8 cellular contexts compared by ENCODE assay signal in the genomic region with DNA sequence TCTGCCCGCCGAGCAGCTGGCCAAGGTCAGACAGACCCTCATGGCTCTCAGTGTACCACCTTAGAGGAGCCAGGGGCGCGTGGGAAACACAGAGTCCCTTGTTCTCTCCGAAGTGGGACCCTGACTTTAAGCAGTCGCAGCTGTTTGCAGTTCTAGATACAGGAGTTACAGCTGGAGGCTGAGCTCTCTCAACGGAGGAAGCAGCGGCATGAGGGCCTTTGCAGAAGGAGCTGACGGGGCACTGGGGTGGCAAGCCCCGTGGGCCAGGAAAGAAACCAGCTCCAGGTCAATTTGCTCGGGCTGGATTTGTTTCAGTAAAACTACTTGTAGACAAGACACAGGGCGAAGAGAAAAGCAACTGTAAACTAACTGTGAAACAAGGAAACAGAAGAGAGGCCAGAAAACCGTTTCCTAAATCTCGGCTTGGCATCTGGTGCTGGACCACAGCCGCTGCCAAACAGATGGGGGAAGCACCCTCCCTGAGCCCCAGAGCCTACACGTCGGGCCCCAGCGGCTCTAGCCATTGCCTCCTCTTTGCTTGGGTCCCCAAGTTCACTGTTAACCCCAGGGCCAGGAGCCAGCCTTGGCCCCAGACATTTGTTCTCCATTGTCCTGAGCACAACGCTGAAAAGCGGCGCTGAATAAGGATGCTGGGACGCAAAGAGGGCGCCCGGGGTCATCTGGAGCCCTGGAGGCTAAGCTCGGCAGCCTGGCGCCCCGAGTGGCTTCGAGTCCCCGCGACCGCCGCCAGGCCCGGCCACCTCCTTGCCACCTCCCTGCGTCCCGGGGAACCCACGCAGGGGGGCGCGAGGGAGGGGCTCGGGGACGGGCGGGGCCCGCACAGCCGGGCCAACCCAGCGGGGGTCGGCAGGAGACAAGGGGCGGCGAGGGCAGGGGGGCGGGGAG. TPM values are rescaled to one million over a fixed set of nuclear protein-coding genes. Genes with fewer than 3 reads are reported as not detected.
A peak's percentile ranks its signal among the peaks of the same experiment; 100 is the strongest.
DNase-seq lines count a peak whose midpoint lies in the region; ATAC-seq and TF ChIP-seq lines count a peak whose summit lies in the region.

No MANE protein-coding gene starts in this region.

- CTCF ChIA-PET in WTC11 (lab: Charles Lee) = interaction anchor here (0.9 to 2.0 kb wide), 9 partner anchors 10 to 223 kb away, joined by 3 to 12 read pairs (median 4); a partner anchor contains a TSS

- in situ Hi-C loops in GM13977 (cut with MboI; ENCODE audit: low pct_unique_long_range_greater_than_20kb, low sequenced_read_pairs, unreplicated experiment) = no loop called here

- DNase-seq in stimulated activated CD4-positive, alpha-beta T cell treated with anti-CD3 and anti-CD28 coated beads, Interleukin-15, amount 100 ng/mL, for 24 hours = peak; percentile 47
- DNase-seq in stimulated activated CD4-positive, alpha-beta T cell treated with anti-CD3 and anti-CD28 coated beads, Interleukin-2, amount 100 ng/mL, for 48 hours = no peak
- DNase-seq in WTC11 (ENCODE audit: low spot score) (peak; percentile 47), nephron progenitor cell (peak; percentile 56), iPS-NIHi7 (ENCODE audit: extremely low spot score) (no peak), GM13977 (ENCODE audit: low spot score) (no peak)

- H3K4me3 Mint-ChIP-seq in WTC11 (peak overlapping the region; percentile 70), nephron progenitor cell (peak overlapping the region; percentile 80)

- H3K27me3 ChIP-seq in esophagus (ENCODE audit: control insufficient read depth in 1 of 2, insufficient read depth in 2 of 2, low read length in 2 of 2) = no peaks in the 10 kb centered on the region

- peak overlapping the region; percentile 91 to 94 for H3K27ac ChIP-seq in esophagus (ENCODE audit: low read depth in 2 of 2, low read length in 1 of 2)

- WGBS in esophagus, 2 donors = 13 to 14% methylated on average over 41 to 48 of the region's 48 CpGs

- POLR2A ChIA-PET in WTC11 (lab: Charles Lee) = interaction anchor here (1.3 to 2.1 kb wide), 2 partner anchors 12 to 21 kb away, joined by 7 to 9 read pairs; a partner anchor contains a TSS

- H3K36me3 ChIP-seq in esophagus (ENCODE audit: control insufficient read depth in 2 of 2, insufficient read depth in 2 of 2, low read length in 1 of 2) = no peaks in the 10 kb centered on the region

- TF ChIP-seq CTCF in WTC11 (IDR thresholded peaks at IDR 0.05) (no peak), nephron progenitor cell (IDR thresholded peaks at IDR 0.05) (no peak), GM13977 (IDR thresholded peaks at IDR 0.05; ENCODE audit: extremely low read depth, insufficient read depth, missing control alignments) (no peak)

- H3K27me3 Mint-ChIP-seq in WTC11 (ENCODE audit: low read depth) = no peaks in the 10 kb centered on the region; the same call in 1 of the 2 replicates
- peaks cover 22% of the 10 kb centered on the region for H3K27me3 Mint-ChIP-seq in nephron progenitor cell (ENCODE audit: low read depth, poor library complexity)

- H3K9me3 ChIP-seq in esophagus (ENCODE audit: control insufficient read depth in 2 of 2, insufficient read depth in 1 of 2, low read depth in 1 of 2, low read length in 1 of 2) = no peaks in the 10 kb centered on the region

- peak; percentile 19 for ATAC-seq in HG03460 (IDR thresholded peaks at IDR 0.05; ENCODE audit: unreplicated experiment)
- peak; percentile 42 for ATAC-seq in WTC11

- H3K36me3 Mint-ChIP-seq in WTC11 (no peaks in the 10 kb centered on the region), nephron progenitor cell (ENCODE audit: low read depth) (no peaks in the 10 kb centered on the region)

- peak overlapping the region; percentile 47 to 76 for H3K4me3 ChIP-seq in esophagus (ENCODE audit: low read depth in 1 of 2, low read length in 2 of 2)

- H3K9me3 Mint-ChIP-seq in WTC11 = no peaks in the 10 kb centered on the region
- H3K9me3 Mint-ChIP-seq in nephron progenitor cell = no peaks in the 10 kb centered on the region

- H3K4me1 ChIP-seq in esophagus (ENCODE audit: control insufficient read depth in 2 of 2, insufficient read depth in 2 of 2, low read length in 1 of 2) = peaks cover 9 to 18% of the 10 kb centered on the region in 2 donors

- H3K4me1 Mint-ChIP-seq in WTC11 (peaks cover 17% of the 10 kb centered on the region), nephron progenitor cell (peaks cover 16% of the 10 kb centered on the region)

- H3K27ac Mint-ChIP-seq in WTC11 = no peak overlapping the region
- H3K27ac Mint-ChIP-seq in nephron progenitor cell = peak overlapping the region; percentile 69

TF ChIP-seq in WTC11, 78 proteins besides CTCF, POLR2A, EP300 and RAD21:
- TF ChIP-seq, protein P1, sequence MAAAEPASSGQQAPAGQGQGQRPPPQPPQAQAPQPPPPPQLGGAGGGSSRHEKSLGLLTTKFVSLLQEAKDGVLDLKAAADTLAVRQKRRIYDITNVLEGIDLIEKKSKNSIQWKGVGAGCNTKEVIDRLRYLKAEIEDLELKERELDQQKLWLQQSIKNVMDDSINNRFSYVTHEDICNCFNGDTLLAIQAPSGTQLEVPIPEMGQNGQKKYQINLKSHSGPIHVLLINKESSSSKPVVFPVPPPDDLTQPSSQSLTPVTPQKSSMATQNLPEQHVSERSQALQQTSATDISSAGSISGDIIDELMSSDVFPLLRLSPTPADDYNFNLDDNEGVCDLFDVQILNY (CRISPR knock-in tag; IDR thresholded peaks at IDR 0.05) = peak; percentile 67; the same call in 1 of the 2 replicates
- TF ChIP-seq, protein P2, sequence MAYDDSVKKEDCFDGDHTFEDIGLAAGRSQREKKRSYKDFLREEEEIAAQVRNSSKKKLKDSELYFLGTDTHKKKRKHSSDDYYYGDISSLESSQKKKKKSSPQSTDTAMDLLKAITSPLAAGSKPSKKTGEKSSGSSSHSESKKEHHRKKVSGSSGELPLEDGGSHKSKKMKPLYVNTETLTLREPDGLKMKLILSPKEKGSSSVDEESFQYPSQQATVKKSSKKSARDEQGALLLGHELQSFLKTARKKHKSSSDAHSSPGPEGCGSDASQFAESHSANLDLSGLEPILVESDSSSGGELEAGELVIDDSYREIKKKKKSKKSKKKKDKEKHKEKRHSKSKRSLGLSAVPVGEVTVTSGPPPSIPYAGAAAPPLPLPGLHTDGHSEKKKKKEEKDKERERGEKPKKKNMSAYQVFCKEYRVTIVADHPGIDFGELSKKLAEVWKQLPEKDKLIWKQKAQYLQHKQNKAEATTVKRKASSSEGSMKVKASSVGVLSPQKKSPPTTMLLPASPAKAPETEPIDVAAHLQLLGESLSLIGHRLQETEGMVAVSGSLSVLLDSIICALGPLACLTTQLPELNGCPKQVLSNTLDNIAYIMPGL (CRISPR knock-in tag; IDR thresholded peaks at IDR 0.05) = 0 out of 2 replicates have a peak, but pooled peaks have one; percentile 41
- TF ChIP-seq SOX15 (CRISPR knock-in tag; IDR thresholded peaks at IDR 0.05) (no peak), ZNF423 (CRISPR knock-in tag; IDR thresholded peaks at IDR 0.05) (no peak; the same call in 1 of the 2 replicates), MYBL2 (CRISPR knock-in tag; IDR thresholded peaks at IDR 0.05) (0 out of 2 replicates have a peak, but pooled peaks have one; percentile 21), ETV6 (CRISPR knock-in tag; IDR thresholded peaks at IDR 0.05) (0 out of 2 replicates have a peak, but pooled peaks have one; percentile 17), GTF2I (CRISPR knock-in tag; conservative IDR thresholded peaks at IDR 0.05) (no peak), TP53 (CRISPR knock-in tag; IDR thresholded peaks at IDR 0.05) (no peak), SP1 (CRISPR knock-in tag; conservative IDR thresholded peaks at IDR 0.05) (peak; percentile 29; the same call in 1 of the 2 replicates)

RNA-seq across cellular contexts. Expression of a gene that starts 0.9 kb away (rescaled TPM):
- 90.7 to 100 TPM (median 98.0 TPM) in 3 replicates for total RNA-seq in WTC11 (2021)
- 10 to 100 TPM; 17.8 to 39.2 TPM for polyA plus RNA-seq in esophagus

RNA-seq across cellular contexts. Expression of a gene that starts 12.8 kb away (rescaled TPM):
- total RNA-seq in WTC11 (2021) = 23.9 to 26.5 TPM (median 26.4 TPM) in 3 replicates
- 10 to 100 TPM; 11.1 to 30.2 TPM for polyA plus RNA-seq in esophagus

Comparison
In these comparisons a context has a peak if more than half of its experiments do, and no peak if none do; other contexts are left out.
1. DNase-seq: peak in stimulated activated CD4-positive, alpha-beta T cell treated with anti-CD3 and anti-CD28 coated beads, Interleukin-15, amount 100 ng/mL, for 24 hours (single experiment), WTC11 (single experiment) and nephron progenitor cell (single experiment); none in stimulated activated CD4-positive, alpha-beta T cell treated with anti-CD3 and anti-CD28 coated beads, Interleukin-2, amount 100 ng/mL, for 48 hours (0 of 2), iPS-NIHi7 (single experiment) and GM13977 (single experiment).